In the genomic region with DNA sequence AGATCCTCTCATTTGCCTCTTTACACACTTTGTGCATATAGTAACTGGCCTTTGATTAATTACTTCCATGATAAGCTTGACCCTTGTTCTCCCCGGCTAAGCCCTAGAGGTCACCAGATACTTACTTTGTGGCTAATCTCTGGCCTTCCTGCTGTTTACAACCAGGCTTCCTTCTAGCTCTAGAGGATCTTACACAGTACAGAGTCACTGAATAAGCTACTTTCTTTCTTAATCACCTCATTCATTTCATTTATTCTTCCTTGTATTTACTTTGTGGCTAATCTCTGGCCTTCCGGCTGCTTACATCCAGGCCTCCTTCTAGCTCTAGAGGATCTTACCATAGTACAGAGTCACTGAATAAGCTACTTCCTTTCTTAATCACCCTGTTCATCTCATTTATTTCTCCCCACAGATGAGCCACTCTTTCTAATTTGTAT, we compare ENCODE assay signal across 2 cellular contexts.
TF ChIP-seq lines count a peak whose summit lies in the region.

No MANE protein-coding gene starts in this region.

TF ChIP-seq in IMR-90, 13 proteins besides CTCF, POLR2A, EP300 and RAD21 (continued from another document):
- TF ChIP-seq, protein P1, sequence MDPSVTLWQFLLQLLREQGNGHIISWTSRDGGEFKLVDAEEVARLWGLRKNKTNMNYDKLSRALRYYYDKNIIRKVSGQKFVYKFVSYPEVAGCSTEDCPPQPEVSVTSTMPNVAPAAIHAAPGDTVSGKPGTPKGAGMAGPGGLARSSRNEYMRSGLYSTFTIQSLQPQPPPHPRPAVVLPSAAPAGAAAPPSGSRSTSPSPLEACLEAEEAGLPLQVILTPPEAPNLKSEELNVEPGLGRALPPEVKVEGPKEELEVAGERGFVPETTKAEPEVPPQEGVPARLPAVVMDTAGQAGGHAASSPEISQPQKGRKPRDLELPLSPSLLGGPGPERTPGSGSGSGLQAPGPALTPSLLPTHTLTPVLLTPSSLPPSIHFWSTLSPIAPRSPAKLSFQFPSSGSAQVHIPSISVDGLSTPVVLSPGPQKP (IDR thresholded peaks at IDR 0.05; ENCODE audit: borderline replicate concordance, low read depth, low read length): no peak
- TF ChIP-seq MXI1 (IDR thresholded peaks at IDR 0.05; ENCODE audit: borderline replicate concordance, low read depth, low read length) (no peak), MAZ (IDR thresholded peaks at IDR 0.05; ENCODE audit: borderline replicate concordance, low read depth, low read length) (peak; percentile 17; the same call in 1 of the 2 replicates), SMC3 (IDR thresholded peaks at IDR 0.05; ENCODE audit: low read depth, low read length) (peak; percentile 26; the same call in 1 of the 2 replicates), CHD1 (IDR thresholded peaks at IDR 0.05; ENCODE audit: low read depth, low read length) (no peak)

TF ChIP-seq in HepG2, 621 proteins besides CTCF, POLR2A, EP300 and RAD21 (continued from another document):
- TF ChIP-seq STAG1 (CRISPR knock-in tag; IDR thresholded peaks at IDR 0.05) (peak; percentile 22; the same call in 1 of the 2 replicates), GFI1 (CRISPR knock-in tag; IDR thresholded peaks at IDR 0.05; ENCODE audit: borderline replicate concordance) (no peak), DNMT3B (CRISPR knock-in tag; conservative IDR thresholded peaks at IDR 0.05) (no peak), DDIT3 (CRISPR knock-in tag; IDR thresholded peaks at IDR 0.05) (no peak)
